17 cellular contexts compared by ENCODE assay signal in genomic region chr9:135209852-135210251, GRCh38.
"Had no signal": no experiment of that assay in that cellular context is flagged by ENCODE, and none has a peak within 500 bp of the region (broad histone marks: within the 10 kb centered on the region; RNA-seq: fewer than 3 reads in every experiment).

No MANE protein-coding gene starts in this region.

- H3K4me3 ChIP-seq: esophagus muscularis mucosa, suprapubic skin, thyroid gland, uterus had no signal

- ATAC-seq: effector memory CD8-positive, alpha-beta T cell; foreskin keratinocyte; left ventricle myocardium superior; naive thymus-derived CD4-positive, alpha-beta T cell; sciatic nerve had no signal

- H3K36me3 ChIP-seq: esophagus muscularis mucosa, suprapubic skin, thyroid gland, uterus had no signal

- H3K9me3 ChIP-seq: suprapubic skin, thyroid gland, uterus had no signal

- H3K4me1 ChIP-seq: esophagus muscularis mucosa, foreskin keratinocyte, suprapubic skin, thyroid gland, uterus had no signal

- DNase-seq: effector memory CD8-positive, alpha-beta T cell; foreskin keratinocyte; immature natural killer cell; left cardiac atrium; mesendoderm; naive thymus-derived CD4-positive, alpha-beta T cell; nephron progenitor cell; small intestine; stimulated activated CD4-positive, alpha-beta T cell treated with anti-CD3 and anti-CD28 coated beads, Interleukin-2, amount 100 ng/mL, for 48 hours; stimulated activated naive CD4-positive, alpha-beta T cell treated with Interleukin-2 at 50 U/mL for 16 hours; thyroid gland; uterus had no signal

- H3K27ac ChIP-seq: epithelial cell of prostate, esophagus muscularis mucosa, foreskin keratinocyte, suprapubic skin, thyroid gland, uterus had no signal

- H3K27me3 ChIP-seq: foreskin keratinocyte, thyroid gland, uterus had no signal
